In genomic region chr16:89700649-89701424, GRCh38 we compare ENCODE assay signal across 1 cellular context.
TF ChIP-seq lines count a peak whose summit lies in the region.

No MANE protein-coding gene starts in this region.

TF ChIP-seq in K562, 482 proteins besides CTCF, POLR2A, EP300 and RAD21 (continued from another document and continues in another):
- TF ChIP-seq, protein P1, sequence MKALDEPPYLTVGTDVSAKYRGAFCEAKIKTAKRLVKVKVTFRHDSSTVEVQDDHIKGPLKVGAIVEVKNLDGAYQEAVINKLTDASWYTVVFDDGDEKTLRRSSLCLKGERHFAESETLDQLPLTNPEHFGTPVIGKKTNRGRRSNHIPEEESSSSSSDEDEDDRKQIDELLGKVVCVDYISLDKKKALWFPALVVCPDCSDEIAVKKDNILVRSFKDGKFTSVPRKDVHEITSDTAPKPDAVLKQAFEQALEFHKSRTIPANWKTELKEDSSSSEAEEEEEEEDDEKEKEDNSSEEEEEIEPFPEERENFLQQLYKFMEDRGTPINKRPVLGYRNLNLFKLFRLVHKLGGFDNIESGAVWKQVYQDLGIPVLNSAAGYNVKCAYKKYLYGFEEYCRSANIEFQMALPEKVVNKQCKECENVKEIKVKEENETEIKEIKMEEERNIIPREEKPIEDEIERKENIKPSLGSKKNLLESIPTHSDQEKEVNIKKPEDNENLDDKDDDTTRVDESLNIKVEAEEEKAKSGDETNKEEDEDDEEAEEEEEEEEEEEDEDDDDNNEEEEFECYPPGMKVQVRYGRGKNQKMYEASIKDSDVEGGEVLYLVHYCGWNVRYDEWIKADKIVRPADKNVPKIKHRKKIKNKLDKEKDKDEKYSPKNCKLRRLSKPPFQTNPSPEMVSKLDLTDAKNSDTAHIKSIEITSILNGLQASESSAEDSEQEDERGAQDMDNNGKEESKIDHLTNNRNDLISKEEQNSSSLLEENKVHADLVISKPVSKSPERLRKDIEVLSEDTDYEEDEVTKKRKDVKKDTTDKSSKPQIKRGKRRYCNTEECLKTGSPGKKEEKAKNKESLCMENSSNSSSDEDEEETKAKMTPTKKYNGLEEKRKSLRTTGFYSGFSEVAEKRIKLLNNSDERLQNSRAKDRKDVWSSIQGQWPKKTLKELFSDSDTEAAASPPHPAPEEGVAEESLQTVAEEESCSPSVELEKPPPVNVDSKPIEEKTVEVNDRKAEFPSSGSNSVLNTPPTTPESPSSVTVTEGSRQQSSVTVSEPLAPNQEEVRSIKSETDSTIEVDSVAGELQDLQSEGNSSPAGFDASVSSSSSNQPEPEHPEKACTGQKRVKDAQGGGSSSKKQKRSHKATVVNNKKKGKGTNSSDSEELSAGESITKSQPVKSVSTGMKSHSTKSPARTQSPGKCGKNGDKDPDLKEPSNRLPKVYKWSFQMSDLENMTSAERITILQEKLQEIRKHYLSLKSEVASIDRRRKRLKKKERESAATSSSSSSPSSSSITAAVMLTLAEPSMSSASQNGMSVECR (CRISPR knock-in tag; IDR thresholded peaks at IDR 0.05): peak; percentile 54; the same call in 1 of the 2 replicates
- no peak for TF ChIP-seq ILF3 (IDR thresholded peaks at IDR 0.05; ENCODE audit: borderline replicate concordance)
- TF ChIP-seq, protein P2, sequence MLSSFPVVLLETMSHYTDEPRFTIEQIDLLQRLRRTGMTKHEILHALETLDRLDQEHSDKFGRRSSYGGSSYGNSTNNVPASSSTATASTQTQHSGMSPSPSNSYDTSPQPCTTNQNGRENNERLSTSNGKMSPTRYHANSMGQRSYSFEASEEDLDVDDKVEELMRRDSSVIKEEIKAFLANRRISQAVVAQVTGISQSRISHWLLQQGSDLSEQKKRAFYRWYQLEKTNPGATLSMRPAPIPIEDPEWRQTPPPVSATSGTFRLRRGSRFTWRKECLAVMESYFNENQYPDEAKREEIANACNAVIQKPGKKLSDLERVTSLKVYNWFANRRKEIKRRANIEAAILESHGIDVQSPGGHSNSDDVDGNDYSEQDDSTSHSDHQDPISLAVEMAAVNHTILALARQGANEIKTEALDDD (IDR thresholded peaks at IDR 0.05): no peak
- TF ChIP-seq ZNF395 (CRISPR knock-in tag; IDR thresholded peaks at IDR 0.05): 0 out of 2 replicates have a peak, but pooled peaks have one; percentile 79
- peak; percentile 42 for TF ChIP-seq SAP30 (IDR thresholded peaks at IDR 0.05; ENCODE audit: borderline replicate concordance, insufficient read depth, low read depth, low read length, poor library complexity, severe bottlenecking)
- TF ChIP-seq IRF2 (CRISPR knock-in tag; IDR thresholded peaks at IDR 0.05): peak; percentile 54
- TF ChIP-seq TSC22D4 (tag; IDR thresholded peaks at IDR 0.05): no peak
- TF ChIP-seq RBFOX2 (IDR thresholded peaks at IDR 0.05; ENCODE audit: low read depth, low read length): peak; percentile 39; the same call in 1 of the 2 replicates
- no peak for TF ChIP-seq ZBTB9 (CRISPR knock-in tag; IDR thresholded peaks at IDR 0.05)
- TF ChIP-seq TRIM28 (IDR thresholded peaks at IDR 0.05): no peak
- no peak for TF ChIP-seq SUPT5H (IDR thresholded peaks at IDR 0.05)
- TF ChIP-seq ZBTB40 (IDR thresholded peaks at IDR 0.05): no peak
- 0 out of 2 replicates have a peak, but pooled peaks have one; percentile 5 for TF ChIP-seq ZBTB40 (CRISPR knock-in tag; IDR thresholded peaks at IDR 0.05)
- TF ChIP-seq PHF21A (IDR thresholded peaks at IDR 0.05; ENCODE audit: borderline replicate concordance, low read depth): no peak
- no peak for TF ChIP-seq ZNF79 (CRISPR knock-in tag; IDR thresholded peaks at IDR 0.05; ENCODE audit: low read depth)
- no peak for TF ChIP-seq ZNF398 (CRISPR knock-in tag; IDR thresholded peaks at IDR 0.05)
- no peak for TF ChIP-seq ZNF239 (CRISPR knock-in tag; IDR thresholded peaks at IDR 0.05)
- TF ChIP-seq ZNF232 (CRISPR knock-in tag; IDR thresholded peaks at IDR 0.05): no peak
- TF ChIP-seq SPI1 (IDR thresholded peaks at IDR 0.05; ENCODE audit: borderline replicate concordance, low read depth, low read length): no peak
- TF ChIP-seq ZNF263 (CRISPR knock-in tag; IDR thresholded peaks at IDR 0.05; ENCODE audit: borderline replicate concordance): peak; percentile 88
- no peak for TF ChIP-seq CBX2 (IDR thresholded peaks at IDR 0.05; ENCODE audit: insufficient read depth, low read length, poor library complexity, severe bottlenecking)
- no peak; the same call in 1 of the 2 replicates for TF ChIP-seq GABPB1 (CRISPR knock-in tag; IDR thresholded peaks at IDR 0.05)
- no peak for TF ChIP-seq ZNF184 (CRISPR knock-in tag; IDR thresholded peaks at IDR 0.05)
- no peak for TF ChIP-seq NELFE (IDR thresholded peaks at IDR 0.05; ENCODE audit: insufficient read depth, insufficient read length)
- no peak for TF ChIP-seq ZNF444 (CRISPR knock-in tag; IDR thresholded peaks at IDR 0.05)
- TF ChIP-seq, protein P3, sequence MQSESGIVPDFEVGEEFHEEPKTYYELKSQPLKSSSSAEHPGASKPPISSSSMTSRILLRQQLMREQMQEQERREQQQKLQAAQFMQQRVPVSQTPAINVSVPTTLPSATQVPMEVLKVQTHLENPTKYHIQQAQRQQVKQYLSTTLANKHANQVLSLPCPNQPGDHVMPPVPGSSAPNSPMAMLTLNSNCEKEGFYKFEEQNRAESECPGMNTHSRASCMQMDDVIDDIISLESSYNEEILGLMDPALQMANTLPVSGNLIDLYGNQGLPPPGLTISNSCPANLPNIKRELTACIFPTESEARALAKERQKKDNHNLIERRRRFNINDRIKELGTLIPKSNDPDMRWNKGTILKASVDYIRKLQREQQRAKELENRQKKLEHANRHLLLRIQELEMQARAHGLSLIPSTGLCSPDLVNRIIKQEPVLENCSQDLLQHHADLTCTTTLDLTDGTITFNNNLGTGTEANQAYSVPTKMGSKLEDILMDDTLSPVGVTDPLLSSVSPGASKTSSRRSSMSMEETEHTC (IDR thresholded peaks at IDR 0.05): no peak
- TF ChIP-seq RBM25 (IDR thresholded peaks at IDR 0.05; ENCODE audit: low read depth, low read length, severe bottlenecking): no peak
- no peak for TF ChIP-seq KDM4B (IDR thresholded peaks at IDR 0.05; ENCODE audit: borderline replicate concordance in 2 of 2, low read depth in 1 of 2)
- peak; percentile 78 to 90 for TF ChIP-seq E2F6 (IDR thresholded peaks at IDR 0.05; ENCODE audit: borderline replicate concordance in 1 of 2, extremely low read depth in 1 of 2, insufficient read depth in 1 of 2, insufficient read length in 1 of 2, low read depth in 1 of 2, low read length in 1 of 2, poor library complexity in 1 of 2, severe bottlenecking in 1 of 2)
- TF ChIP-seq STAG1 (CRISPR knock-in tag; IDR thresholded peaks at IDR 0.05; ENCODE audit: borderline replicate concordance): peak; percentile 66; the same call in 1 of the 2 replicates
- TF ChIP-seq, protein P4, sequence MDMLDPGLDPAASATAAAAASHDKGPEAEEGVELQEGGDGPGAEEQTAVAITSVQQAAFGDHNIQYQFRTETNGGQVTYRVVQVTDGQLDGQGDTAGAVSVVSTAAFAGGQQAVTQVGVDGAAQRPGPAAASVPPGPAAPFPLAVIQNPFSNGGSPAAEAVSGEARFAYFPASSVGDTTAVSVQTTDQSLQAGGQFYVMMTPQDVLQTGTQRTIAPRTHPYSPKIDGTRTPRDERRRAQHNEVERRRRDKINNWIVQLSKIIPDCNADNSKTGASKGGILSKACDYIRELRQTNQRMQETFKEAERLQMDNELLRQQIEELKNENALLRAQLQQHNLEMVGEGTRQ (CRISPR knock-in tag; IDR thresholded peaks at IDR 0.05): 0 out of 2 replicates have a peak, but pooled peaks have one; percentile 9
- TF ChIP-seq HNRNPK (IDR thresholded peaks at IDR 0.05; ENCODE audit: low read depth, low read length, poor library complexity, severe bottlenecking): no peak
- TF ChIP-seq PRMT5 (CRISPR knock-in tag; IDR thresholded peaks at IDR 0.05): no peak
